ENCODE assay signal across 8 cellular contexts in the genomic region with DNA sequence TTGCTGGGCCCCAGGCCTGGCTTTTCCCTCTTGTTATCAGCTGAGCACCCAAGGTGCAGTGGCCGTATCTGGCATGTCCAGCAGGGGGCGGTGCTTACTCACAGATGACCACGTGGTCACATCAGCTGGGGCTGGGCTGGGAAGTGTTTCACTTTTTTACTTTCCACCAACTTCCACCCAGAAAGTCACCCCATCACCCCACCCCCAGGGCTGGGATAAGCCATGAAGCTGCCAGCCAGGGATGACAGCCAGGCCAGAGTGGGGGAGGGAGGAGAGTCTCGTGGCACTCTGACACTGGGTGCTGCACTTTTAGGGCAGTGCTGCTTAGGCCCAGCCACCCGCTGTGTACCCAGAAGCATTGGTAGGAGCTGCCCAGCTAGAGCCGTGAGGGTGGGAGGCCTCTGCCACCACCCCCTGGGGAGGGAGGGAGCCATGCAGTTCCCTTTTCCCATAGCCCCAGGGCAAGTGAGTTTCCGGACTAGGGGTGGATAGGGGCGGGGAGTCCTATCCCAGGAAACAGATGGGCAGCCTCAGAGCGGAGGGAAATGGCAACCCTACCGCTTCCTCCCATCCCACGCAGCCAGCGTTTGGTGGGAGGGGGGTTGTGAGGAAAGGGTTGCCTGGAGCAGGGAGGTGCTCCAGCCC. TPM values are rescaled to one million over a fixed set of nuclear protein-coding genes. Genes with fewer than 3 reads are reported as not detected.
DNase-seq lines count a peak whose midpoint lies in the region; ATAC-seq and TF ChIP-seq lines count a peak whose summit lies in the region.

No MANE protein-coding gene starts in this region.

- peaks cover 77% of the 10 kb centered on the region for H3K4me1 ChIP-seq in MM.1S (ENCODE audit: low read length)
- H3K4me1 ChIP-seq in suprapubic skin, result peaks cover 50% of the 10 kb centered on the region

- H3K27ac ChIP-seq in MM.1S (ENCODE audit: low read length), result peak overlapping the region; percentile 13; the same call in 1 of the 2 replicates
- peak overlapping the region; percentile 72 for H3K27ac ChIP-seq in suprapubic skin

- H3K4me2 ChIP-seq in MM.1S (ENCODE audit: low read depth, low read length), result peak overlapping the region; percentile 68; the same call in 1 of the 2 replicates

- H3K27me3 ChIP-seq in MM.1S (replicated peaks; ENCODE audit: insufficient read depth, low read length) (no peaks in the 10 kb centered on the region), suprapubic skin (no peaks in the 10 kb centered on the region)

- H3F3A ChIP-seq in MM.1S (ENCODE audit: insufficient read depth, low read length), result peaks cover 45% of the 10 kb centered on the region

- H3K79me2 ChIP-seq in MM.1S (ENCODE audit: low read length), result peaks cover 82% of the 10 kb centered on the region

- TF ChIP-seq EP300 in suprapubic skin (IDR thresholded peaks at IDR 0.05), result no peak

- peak; percentile 92 for TF ChIP-seq CTCF in AG09309 (IDR thresholded peaks at IDR 0.05; ENCODE audit: control insufficient read depth, insufficient read depth, low read depth, low read length, missing control alignments)
- peak; percentile 90 for TF ChIP-seq CTCF in MM.1S (IDR thresholded peaks at IDR 0.05; ENCODE audit: low read length)
- TF ChIP-seq CTCF in osteocyte (IDR thresholded peaks at IDR 0.05), result peak; percentile 97
- peak; percentile 87 to 95 for TF ChIP-seq CTCF in suprapubic skin (IDR thresholded peaks at IDR 0.05)

- ATAC-seq in GM19043 (IDR thresholded peaks at IDR 0.05; ENCODE audit: low read depth, unreplicated experiment), result peak; percentile 51

- no peak overlapping the region; the same call in 1 of the 2 replicates for H3K4me3 ChIP-seq in AG09309 (ENCODE audit: control insufficient read depth, low read depth, low read length)
- H3K4me3 ChIP-seq in MM.1S (ENCODE audit: low read length), result 0 out of 2 replicates have a peak overlapping the region, but pooled peaks have one; percentile 26
- peak overlapping the region; percentile 21 for H3K4me3 ChIP-seq in suprapubic skin

- 2% methylated on average over 11 of the region's 12 CpGs for WGBS in suprapubic skin

- peaks cover 2% of the 10 kb centered on the region for H3K36me3 Mint-ChIP-seq in activated naive CD4-positive, alpha-beta T cell treated with anti-CD3 and anti-CD28 coated beads, Interleukin-2, amount 50 U/mL, for 24 hours
- peaks cover 6% of the 10 kb centered on the region for H3K36me3 Mint-ChIP-seq in osteocyte (ENCODE audit: unreplicated experiment)

- no peak overlapping the region for H3K4me3 Mint-ChIP-seq in activated naive CD4-positive, alpha-beta T cell treated with anti-CD3 and anti-CD28 coated beads, Interleukin-2, amount 50 U/mL, for 24 hours
- H3K4me3 Mint-ChIP-seq in osteocyte (ENCODE audit: unreplicated experiment), result peak overlapping the region; percentile 64

- H4K20me1 ChIP-seq in MM.1S (ENCODE audit: insufficient read depth, low read length), result no peaks in the 10 kb centered on the region

- H3K36me3 ChIP-seq in MM.1S (replicated peaks; ENCODE audit: insufficient read depth, low read length) (no peaks in the 10 kb centered on the region), suprapubic skin (no peaks in the 10 kb centered on the region)

- no peak overlapping the region for H2AFZ ChIP-seq in MM.1S (ENCODE audit: low read length)

- peak; percentile 46 for DNase-seq in AG09309 (ENCODE audit: low read depth)
- DNase-seq in MM.1S, result peak; percentile 77
- DNase-seq in SKM-1 treated with dmso at 0.1 percent for 144 hours (lab: John Stamatoyannopoulos, UW; ENCODE audit: unreplicated experiment), result peak; percentile 71
- peak; percentile 82 for DNase-seq in germinal center (ENCODE audit: low spot score)
- DNase-seq in osteocyte (ENCODE audit: extremely low spot score, unreplicated experiment), result peak; percentile 97
- DNase-seq in suprapubic skin (ENCODE audit: low spot score in 2 of 2), result peak; percentile 97 to 98

- H3K9ac ChIP-seq in MM.1S (ENCODE audit: low read length), result no peak overlapping the region; the same call in 1 of the 2 replicates

- H3K9me3 Mint-ChIP-seq in activated naive CD4-positive, alpha-beta T cell treated with anti-CD3 and anti-CD28 coated beads, Interleukin-2, amount 50 U/mL, for 24 hours, result no peaks in the 10 kb centered on the region
- H3K9me3 Mint-ChIP-seq in osteocyte (ENCODE audit: unreplicated experiment), result no peaks in the 10 kb centered on the region

- H3K9me3 ChIP-seq in MM.1S (replicated peaks; ENCODE audit: insufficient read depth, low read length) (no peaks in the 10 kb centered on the region), suprapubic skin (no peaks in the 10 kb centered on the region)

- H3K4me1 Mint-ChIP-seq in activated naive CD4-positive, alpha-beta T cell treated with anti-CD3 and anti-CD28 coated beads, Interleukin-2, amount 50 U/mL, for 24 hours, result peaks cover 32% of the 10 kb centered on the region
- H3K4me1 Mint-ChIP-seq in osteocyte (ENCODE audit: unreplicated experiment), result peaks cover 45% of the 10 kb centered on the region

- H3K9me2 ChIP-seq in MM.1S (replicated peaks; ENCODE audit: insufficient read depth, low read length), result no peaks in the 10 kb centered on the region

- peak in 1 of 2 donors; percentile 8 for TF ChIP-seq POLR2A in suprapubic skin (IDR thresholded peaks at IDR 0.05)

- H3K27me3 Mint-ChIP-seq in activated naive CD4-positive, alpha-beta T cell treated with anti-CD3 and anti-CD28 coated beads, Interleukin-2, amount 50 U/mL, for 24 hours, result no peaks in the 10 kb centered on the region
- H3K27me3 Mint-ChIP-seq in osteocyte (ENCODE audit: unreplicated experiment), result no peaks in the 10 kb centered on the region

- H3K27ac Mint-ChIP-seq in activated naive CD4-positive, alpha-beta T cell treated with anti-CD3 and anti-CD28 coated beads, Interleukin-2, amount 50 U/mL, for 24 hours, result peak overlapping the region; percentile 90
- peak overlapping the region; percentile 88 for H3K27ac Mint-ChIP-seq in osteocyte (ENCODE audit: unreplicated experiment)

RNA-seq across cellular contexts. Expression of gene PPCDC, which starts 6.1 kb away (rescaled TPM):
- total RNA-seq in osteocyte, result 11.9 and 12.7 TPM in 2 replicates
- total RNA-seq in suprapubic skin, result 10 to 100 TPM in 2 of 4 donors, 1 to 10 TPM in 2; 7.4 to 25.7 (median 13.1) TPM

RNA-seq across cellular contexts. Expression of gene SCAMP5, which starts 34.1 kb away (rescaled TPM):
- total RNA-seq in osteocyte (23.5 and 24.1 TPM in 2 replicates), suprapubic skin (1 to 10 TPM in 3 of 4 donors, under 1 TPM in 1; 0.53 to 4.5 (median 2.7) TPM)

Comparison
In these comparisons a context has a peak if more than half of its experiments do, and no peak if none do; other contexts are left out.
1. DNase-seq: peak in every context shown above with its lines; median percentile 98 in suprapubic skin; 97 in osteocyte; 82 in germinal center; 77 in MM.1S; 71 in SKM-1 treated with dmso at 0.1 percent for 144 hours; 46 in AG09309.